In genomic region chr20:6017467-6017866, GRCh38 we compare ENCODE assay signal across 16 cellular contexts. TPM values are rescaled to one million over a fixed set of nuclear protein-coding genes. Genes with fewer than 3 reads are reported as not detected.
DNase-seq lines count a peak whose midpoint lies in the region; ATAC-seq and TF ChIP-seq lines count a peak whose summit lies in the region.
"Had no signal": no experiment of that assay in that cellular context is flagged by ENCODE, and none has a peak within 500 bp of the region (broad histone marks: within the 10 kb centered on the region; RNA-seq: fewer than 3 reads in every experiment).

No MANE protein-coding gene starts in this region.

- no peak overlapping the region for H3K9ac ChIP-seq in HCT116 (ENCODE audit: low read length)

- DNase-seq in cardiac muscle cell (ENCODE audit: low read depth in 1 of 2, low spot score in 1 of 2): no peak
- no peak for DNase-seq in cardiac septum (ENCODE audit: low spot score)
- DNase-seq in CD4-positive, alpha-beta T cell: no peak
- no peak for DNase-seq in HCT116 (ENCODE audit: low read depth, low spot score)
- no peak for DNase-seq in activated CD4-positive, alpha-beta T cell treated with anti-CD3 and anti-CD28 coated beads, Interleukin-2, amount 10 ng/mL, durations not matched to agents 24 days and 14 days
- no peak for DNase-seq in activated CD4-positive, alpha-beta T cell treated with anti-CD3 and anti-CD28 coated beads for 36 hours
- no peak for DNase-seq in C1 segment of cervical spinal cord (lab: John Stamatoyannopoulos, UW)
- DNase-seq: 8988T; Caco-2; CD4-positive, CD25-positive, alpha-beta regulatory T cell; DMS153; DND-41; GOT3 had no signal

- H3K27ac Mint-ChIP-seq in CD4-positive, alpha-beta T cell: peak overlapping the region; percentile 1
- H3K27ac Mint-ChIP-seq in activated CD4-positive, alpha-beta T cell treated with anti-CD3 and anti-CD28 coated beads, Interleukin-2, amount 10 ng/mL, durations not matched to agents 24 days and 14 days: no peak overlapping the region
- no peak overlapping the region for H3K27ac Mint-ChIP-seq in activated CD4-positive, alpha-beta T cell treated with anti-CD3 and anti-CD28 coated beads for 36 hours

- no peak overlapping the region for H3K4me3 Mint-ChIP-seq in CD4-positive, alpha-beta T cell
- H3K4me3 Mint-ChIP-seq in activated CD4-positive, alpha-beta T cell treated with anti-CD3 and anti-CD28 coated beads, Interleukin-2, amount 10 ng/mL, durations not matched to agents 24 days and 14 days: no peak overlapping the region
- H3K4me3 Mint-ChIP-seq in activated CD4-positive, alpha-beta T cell treated with anti-CD3 and anti-CD28 coated beads for 36 hours: no peak overlapping the region

- no peak for TF ChIP-seq RAD21 in HCT116 (IDR thresholded peaks at IDR 0.05; ENCODE audit: low read depth)

- no peaks in the 10 kb centered on the region for H3K9me2 ChIP-seq in HCT116 (ENCODE audit: insufficient read depth)

- ATAC-seq in CD4-positive, alpha-beta T cell (ENCODE audit: poor library complexity): no peak
- ATAC-seq in HCT116: no peak
- ATAC-seq in activated CD4-positive, alpha-beta T cell treated with anti-CD3 and anti-CD28 coated beads for 36 hours: no peak

- H2AFZ ChIP-seq in HCT116 (ENCODE audit: low read depth, low read length, poor library complexity, severe bottlenecking): no peak overlapping the region

- intact Hi-C loops in cardiac septum (cut with DNase I) (no loop called here), HCT116 (cut with micrococcal nuclease) (no loop called here)
- intact Hi-C loops in CD4-positive, alpha-beta T cell (cut with DNase I, micrococcal nuclease): no loop called here
- intact Hi-C loops in activated CD4-positive, alpha-beta T cell treated with anti-CD3 and anti-CD28 coated beads, Interleukin-2, amount 10 ng/mL, durations not matched to agents 24 days and 14 days (cut with micrococcal nuclease): no loop called here
- intact Hi-C loops in activated CD4-positive, alpha-beta T cell treated with anti-CD3 and anti-CD28 coated beads for 36 hours (cut with DNase I, micrococcal nuclease): no loop called here

- POLR2A ChIA-PET in CD4-positive, alpha-beta T cell (lab: Charles Lee): no interaction called here
- POLR2A ChIA-PET in HCT116 (lab: Charles Lee): no interaction called here
- POLR2A ChIA-PET in activated CD4-positive, alpha-beta T cell treated with anti-CD3 and anti-CD28 coated beads for 36 hours (lab: Charles Lee): no interaction called here

- H3K4me3 ChIP-seq in cardiac muscle cell (no peak overlapping the region), HCT116 (replicated peaks in 1 of 2; ENCODE audit: low read depth in 1 of 2, low read length in 2 of 2) (no peak overlapping the region)
- H3K4me3 ChIP-seq: HAP-1 had no signal

- H3K27me3 ChIP-seq in cardiac muscle cell: no peaks in the 10 kb centered on the region
- H3K27me3 ChIP-seq in CD4-positive, alpha-beta T cell (ENCODE audit: control insufficient read depth, insufficient read depth, low read length): no peaks in the 10 kb centered on the region
- no peaks in the 10 kb centered on the region for H3K27me3 ChIP-seq in HCT116 (ENCODE audit: insufficient read depth, low read length)

- H3K27me3 Mint-ChIP-seq in CD4-positive, alpha-beta T cell: no peaks in the 10 kb centered on the region
- H3K27me3 Mint-ChIP-seq in activated CD4-positive, alpha-beta T cell treated with anti-CD3 and anti-CD28 coated beads, Interleukin-2, amount 10 ng/mL, durations not matched to agents 24 days and 14 days: no peaks in the 10 kb centered on the region
- no peaks in the 10 kb centered on the region for H3K27me3 Mint-ChIP-seq in activated CD4-positive, alpha-beta T cell treated with anti-CD3 and anti-CD28 coated beads for 36 hours
- H3K27me3 Mint-ChIP-seq: CD4-positive, CD25-positive, alpha-beta regulatory T cell had no signal

- H3K4me1 Mint-ChIP-seq in CD4-positive, alpha-beta T cell (ENCODE audit: low read depth): peaks cover 49% of the 10 kb centered on the region
- H3K4me1 Mint-ChIP-seq in activated CD4-positive, alpha-beta T cell treated with anti-CD3 and anti-CD28 coated beads, Interleukin-2, amount 10 ng/mL, durations not matched to agents 24 days and 14 days: peaks cover 21% of the 10 kb centered on the region
- peaks cover 33% of the 10 kb centered on the region for H3K4me1 Mint-ChIP-seq in activated CD4-positive, alpha-beta T cell treated with anti-CD3 and anti-CD28 coated beads for 36 hours

- H3K36me3 ChIP-seq in cardiac muscle cell (peaks cover 42% of the 10 kb centered on the region), HCT116 (ENCODE audit: control insufficient read depth in 1 of 2, insufficient read depth in 2 of 2, low read length in 2 of 2) (peaks cover 14 to 23% of the 10 kb centered on the region in 2 experiments)

- no peaks in the 10 kb centered on the region for H3K9me3 Mint-ChIP-seq in CD4-positive, alpha-beta T cell
- no peaks in the 10 kb centered on the region for H3K9me3 Mint-ChIP-seq in activated CD4-positive, alpha-beta T cell treated with anti-CD3 and anti-CD28 coated beads, Interleukin-2, amount 10 ng/mL, durations not matched to agents 24 days and 14 days
- no peaks in the 10 kb centered on the region for H3K9me3 Mint-ChIP-seq in activated CD4-positive, alpha-beta T cell treated with anti-CD3 and anti-CD28 coated beads for 36 hours (ENCODE audit: low read depth)
- H3K9me3 Mint-ChIP-seq: CD4-positive, CD25-positive, alpha-beta regulatory T cell had no signal

- no peak for TF ChIP-seq CTCF in cardiac muscle cell (IDR thresholded peaks at IDR 0.05; ENCODE audit: low read depth, low read length)
- no peak for TF ChIP-seq CTCF in CD4-positive, alpha-beta T cell (IDR thresholded peaks at IDR 0.05)
- no peak for TF ChIP-seq CTCF in HCT116 (IDR thresholded peaks at IDR 0.05 in 2 of 3, conservative IDR thresholded peaks at IDR 0.05 in 1 of 3; ENCODE audit: borderline replicate concordance in 1 of 3, insufficient read depth in 1 of 3, low read depth in 2 of 3, low read length in 2 of 3)

- H4K20me1 ChIP-seq in HCT116 (ENCODE audit: insufficient read depth): peaks cover 4% of the 10 kb centered on the region; the same call in 1 of the 2 replicates

- CTCF ChIA-PET in CD4-positive, alpha-beta T cell (lab: Charles Lee): no interaction called here
- CTCF ChIA-PET in HCT116 (lab: Charles Lee): no interaction called here
- CTCF ChIA-PET in activated CD4-positive, alpha-beta T cell treated with anti-CD3 and anti-CD28 coated beads for 36 hours (lab: Charles Lee): no interaction called here

- TF ChIP-seq POLR2A in HCT116 (IDR thresholded peaks at IDR 0.05; ENCODE audit: borderline replicate concordance, extremely low read depth, insufficient read depth, insufficient read length): no peak

- TSS peak; percentile 2 for BruUV-seq in HCT116 (replicated peaks; lab: Mats Ljungman, UMichigan)

- H3K36me3 Mint-ChIP-seq in CD4-positive, alpha-beta T cell (ENCODE audit: low read depth): peaks cover 78% of the 10 kb centered on the region
- peaks cover 64% of the 10 kb centered on the region for H3K36me3 Mint-ChIP-seq in activated CD4-positive, alpha-beta T cell treated with anti-CD3 and anti-CD28 coated beads, Interleukin-2, amount 10 ng/mL, durations not matched to agents 24 days and 14 days (ENCODE audit: low read depth)
- peaks cover 54% of the 10 kb centered on the region for H3K36me3 Mint-ChIP-seq in activated CD4-positive, alpha-beta T cell treated with anti-CD3 and anti-CD28 coated beads for 36 hours (ENCODE audit: low read depth)

- H3K9me3 ChIP-seq in cardiac muscle cell (ENCODE audit: low read depth): no peaks in the 10 kb centered on the region
- H3K9me3 ChIP-seq in CD4-positive, alpha-beta T cell (ENCODE audit: control insufficient read depth, low read length): no peaks in the 10 kb centered on the region
- H3K9me3 ChIP-seq in HCT116 (ENCODE audit: control insufficient read depth in 1 of 2, insufficient read depth in 1 of 2, low read depth in 1 of 2, low read length in 2 of 2): no peaks in the 10 kb centered on the region
- H3K9me3 ChIP-seq: HAP-1 had no signal

- H3K79me2 ChIP-seq in HCT116 (ENCODE audit: insufficient read depth, low read length): peaks cover 90% of the 10 kb centered on the region

- H3K4me1 ChIP-seq in cardiac muscle cell (ENCODE audit: low read depth) (no peaks in the 10 kb centered on the region), HCT116 (ENCODE audit: control insufficient read depth in 1 of 2, insufficient read depth in 2 of 2, low read length in 2 of 2) (no peaks in the 10 kb centered on the region)
- H3K4me1 ChIP-seq: Caco-2, HAP-1 had no signal

- H3K27ac ChIP-seq in cardiac muscle cell (peak overlapping the region; percentile 35), HCT116 (ENCODE audit: low read depth, low read length) (no peak overlapping the region)
- H3K27ac ChIP-seq in CD4-positive, alpha-beta T cell (ENCODE audit: low read depth, low read length): no peak overlapping the region
- H3K27ac ChIP-seq: C4-2B had no signal

- H3K4me2 ChIP-seq in HCT116 (ENCODE audit: low read length): no peak overlapping the region

- RAD21 ChIA-PET in HCT116 (lab: Charles Lee; ENCODE audit: low non-redundant PET in 1 of 2, low total read pairs in 2 of 2, uncharacterized antibody in 2 of 2, unreplicated experiment in 2 of 2): no interaction called here

TF ChIP-seq in HCT116, 20 proteins besides CTCF, POLR2A, EP300 and RAD21 (continues in another document):
- TF ChIP-seq POLR2AphosphoS5 (IDR thresholded peaks at IDR 0.05; ENCODE audit: low read depth, low read length) (no peak), FOSL1 (IDR thresholded peaks at IDR 0.05; ENCODE audit: low read depth) (no peak), ZNF274 (IDR thresholded peaks at IDR 0.05; ENCODE audit: low read depth, low read length) (no peak)
- TF ChIP-seq, protein P1, sequence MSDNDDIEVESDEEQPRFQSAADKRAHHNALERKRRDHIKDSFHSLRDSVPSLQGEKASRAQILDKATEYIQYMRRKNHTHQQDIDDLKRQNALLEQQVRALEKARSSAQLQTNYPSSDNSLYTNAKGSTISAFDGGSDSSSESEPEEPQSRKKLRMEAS (IDR thresholded peaks at IDR 0.05): no peak

RNA-seq across cellular contexts. Expression of gene CRLS1, which starts 11.5 kb away (rescaled TPM):
- total RNA-seq in cardiac muscle cell (76.8 and 93.7 TPM in 2 replicates), cardiac septum (79.2 TPM), HCT116 (2021; ENCODE audit: unreplicated experiment) (36.7 TPM)
- polyA plus RNA-seq in cardiac muscle cell: 236 and 243 TPM in 2 replicates
- total RNA-seq in CD4-positive, alpha-beta T cell: 1 to 10 TPM; 6.7 to 7.6 TPM
- polyA plus RNA-seq in HCT116 (2012): 24.3 and 27.8 TPM in 2 replicates
- total RNA-seq in activated CD4-positive, alpha-beta T cell treated with anti-CD3 and anti-CD28 coated beads, Interleukin-2, amount 10 ng/mL, durations not matched to agents 24 days and 14 days: 59.4 and 60.2 TPM in 2 replicates
- 10 to 100 TPM; 37.4 to 51.7 TPM for total RNA-seq in activated CD4-positive, alpha-beta T cell treated with anti-CD3 and anti-CD28 coated beads for 36 hours

RNA-seq across cellular contexts. Expression of gene LRRN4, which starts 36.4 kb away (rescaled TPM):
- total RNA-seq in cardiac muscle cell (180 and 227 TPM in 2 replicates), cardiac septum (0.11 TPM), HCT116 (2021; ENCODE audit: unreplicated experiment) (0.10 TPM)
- polyA plus RNA-seq in cardiac muscle cell: 135 and 173 TPM in 2 replicates
- under 1 TPM; 0.08 to 0.17 TPM for total RNA-seq in CD4-positive, alpha-beta T cell
- polyA plus RNA-seq in HCT116 (2012): 0.17 and 0.24 TPM in 2 replicates
- not detected in 2 replicates for total RNA-seq in activated CD4-positive, alpha-beta T cell treated with anti-CD3 and anti-CD28 coated beads, Interleukin-2, amount 10 ng/mL, durations not matched to agents 24 days and 14 days
- total RNA-seq in activated CD4-positive, alpha-beta T cell treated with anti-CD3 and anti-CD28 coated beads for 36 hours: under 1 TPM in 1 of 2 experiments, not detected in 1; 0.09 TPM
- total RNA-seq: A673; CD4-positive, CD25-positive, alpha-beta regulatory T cell had no signal

Comparison
In these comparisons a context has a peak if more than half of its experiments do, and no peak if none do; other contexts are left out.
1. RNA of gene LRRN4, which starts 36.4 kb away (total RNA-seq): 180 to 227 TPM in cardiac muscle cell; 0.08 to 0.17 TPM in CD4-positive, alpha-beta T cell, 0.11 TPM in cardiac septum (single experiment), 0.10 TPM in HCT116 (single experiment), 0.09 TPM in activated CD4-positive, alpha-beta T cell treated with anti-CD3 and anti-CD28 coated beads for 36 hours and not detected in activated CD4-positive, alpha-beta T cell treated with anti-CD3 and anti-CD28 coated beads, Interleukin-2, amount 10 ng/mL, durations not matched to agents 24 days and 14 days; every median in the first group is over 100 times any median in the second.